8 cellular contexts compared by ENCODE assay signal in the genomic region with DNA sequence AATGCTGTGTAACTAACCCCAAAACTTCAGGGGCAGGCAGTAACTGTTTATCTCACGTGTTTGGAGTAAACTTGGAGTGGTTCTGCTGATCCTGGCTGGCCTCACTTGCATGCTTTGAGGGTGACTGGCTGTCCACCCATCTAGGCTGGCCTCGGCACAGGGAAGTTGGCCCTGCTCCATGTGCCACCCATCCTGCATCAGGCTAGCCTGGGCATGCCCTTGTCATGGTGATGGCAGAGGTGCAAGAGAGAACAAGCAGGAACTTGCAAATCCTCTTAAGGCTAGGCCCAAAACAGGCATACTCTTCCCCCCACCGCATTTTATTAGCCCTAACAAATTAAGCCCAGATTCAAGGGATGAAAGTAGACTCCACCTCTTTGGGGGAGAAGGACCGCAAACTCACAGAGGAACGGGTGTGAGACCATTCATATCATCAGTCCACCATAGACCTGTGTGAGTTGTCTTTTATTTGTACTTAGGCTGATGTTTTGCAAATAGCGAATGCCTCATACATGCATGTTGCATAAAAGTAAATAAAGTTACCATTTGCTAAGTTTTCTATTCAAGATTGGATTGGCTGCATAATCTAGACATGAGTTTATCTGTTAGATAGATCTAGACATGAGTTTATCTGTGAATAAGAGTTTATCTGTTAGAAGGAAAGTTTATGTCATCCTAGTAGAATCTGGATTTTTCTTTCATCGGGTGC.
DNase-seq lines count a peak whose midpoint lies in the region; ATAC-seq and TF ChIP-seq lines count a peak whose summit lies in the region.

No MANE protein-coding gene starts in this region.

- H3K9ac ChIP-seq in BLaER1, result peak overlapping the region; percentile 76
- no peak overlapping the region for H3K9ac ChIP-seq in HUES6 (ENCODE audit: low read length)

- no peak for DNase-seq in activated T-helper 2 cell treated with anti-CD3 and anti-CD28 coated beads, Interferon-gamma antibody, Interleukin-2, Interleukin-4, amounts not matched to agents 10 μg/mL and 5 μg/mL and 100 μg/mL, durations not matched to agents 14 hours and 24 hours and 36 hours (ENCODE audit: low spot score)
- DNase-seq in left lung (peak; percentile 70 to 82), pons (ENCODE audit: low spot score) (no peak)
- no peak for DNase-seq in activated CD4-positive, alpha-beta T cell treated with anti-CD3 and anti-CD28 coated beads, Interleukin-2, amount 50 U/mL, for 1 hour

- H3K4me1 ChIP-seq in BLaER1 (peaks cover 100% of the 10 kb centered on the region), HUES6 (ENCODE audit: control insufficient read depth, insufficient read depth, low read length) (peaks cover 56% of the 10 kb centered on the region), left lung (peaks cover 4 to 5% of the 10 kb centered on the region in 2 donors)

- H3K36me3 Mint-ChIP-seq in activated T-helper 2 cell treated with anti-CD3 and anti-CD28 coated beads, Interferon-gamma antibody, Interleukin-2, Interleukin-4, amounts not matched to agents 10 μg/mL and 5 μg/mL and 100 μg/mL, durations not matched to agents 14 hours and 24 hours and 36 hours (ENCODE audit: low read depth), result peaks cover 12% of the 10 kb centered on the region

- H3K36me3 ChIP-seq in BLaER1 (peaks cover 23% of the 10 kb centered on the region; the same call in 1 of the 2 replicates), HUES6 (ENCODE audit: control insufficient read depth, insufficient read depth, low read length) (no peaks in the 10 kb centered on the region), left lung (no peaks in the 10 kb centered on the region)

- H3K4me3 ChIP-seq in BLaER1 (0 out of 2 replicates have a peak overlapping the region, but pooled peaks have one; percentile 6), HUES6 (ENCODE audit: low read depth, low read length) (no peak overlapping the region), left lung (no peak overlapping the region)

- H3K9me3 Mint-ChIP-seq in activated T-helper 2 cell treated with anti-CD3 and anti-CD28 coated beads, Interferon-gamma antibody, Interleukin-2, Interleukin-4, amounts not matched to agents 10 μg/mL and 5 μg/mL and 100 μg/mL, durations not matched to agents 14 hours and 24 hours and 36 hours, result no peaks in the 10 kb centered on the region

- ATAC-seq in left lung, result peak; percentile 65
- ATAC-seq in HG03196 (IDR thresholded peaks at IDR 0.05; ENCODE audit: unreplicated experiment), result no peak
- no peak for ATAC-seq in HG02571 (IDR thresholded peaks at IDR 0.05; ENCODE audit: unreplicated experiment)

- H3K4me3 Mint-ChIP-seq in activated T-helper 2 cell treated with anti-CD3 and anti-CD28 coated beads, Interferon-gamma antibody, Interleukin-2, Interleukin-4, amounts not matched to agents 10 μg/mL and 5 μg/mL and 100 μg/mL, durations not matched to agents 14 hours and 24 hours and 36 hours (ENCODE audit: low read depth), result no peak overlapping the region

- H3K27me3 ChIP-seq in BLaER1 (no peaks in the 10 kb centered on the region), HUES6 (ENCODE audit: control insufficient read depth, insufficient read depth, low read length) (no peaks in the 10 kb centered on the region), left lung (no peaks in the 10 kb centered on the region)

- H3K4me1 Mint-ChIP-seq in activated T-helper 2 cell treated with anti-CD3 and anti-CD28 coated beads, Interferon-gamma antibody, Interleukin-2, Interleukin-4, amounts not matched to agents 10 μg/mL and 5 μg/mL and 100 μg/mL, durations not matched to agents 14 hours and 24 hours and 36 hours (ENCODE audit: low read depth), result peaks cover 18% of the 10 kb centered on the region

- H3K27ac ChIP-seq in BLaER1 (peak overlapping the region; percentile 93), HUES6 (ENCODE audit: low read depth, low read length) (0 out of 2 replicates have a peak overlapping the region, but pooled peaks have one; percentile 1), left lung (no peak overlapping the region)

- peak overlapping the region; percentile 77 for H3K27ac Mint-ChIP-seq in activated T-helper 2 cell treated with anti-CD3 and anti-CD28 coated beads, Interferon-gamma antibody, Interleukin-2, Interleukin-4, amounts not matched to agents 10 μg/mL and 5 μg/mL and 100 μg/mL, durations not matched to agents 14 hours and 24 hours and 36 hours

- no peak for TF ChIP-seq CTCF in left lung (IDR thresholded peaks at IDR 0.05)

- intact Hi-C loops in activated T-helper 2 cell treated with anti-CD3 and anti-CD28 coated beads, Interferon-gamma antibody, Interleukin-2, Interleukin-4, amounts not matched to agents 10 μg/mL and 5 μg/mL and 100 μg/mL, durations not matched to agents 14 hours and 24 hours and 36 hours (cut with micrococcal nuclease), result no loop called here
- intact Hi-C loops in left lung (cut with DNase I), result no loop called here

- H3K4me2 ChIP-seq in BLaER1, result peak overlapping the region; percentile 81

- H3K27me3 Mint-ChIP-seq in activated T-helper 2 cell treated with anti-CD3 and anti-CD28 coated beads, Interferon-gamma antibody, Interleukin-2, Interleukin-4, amounts not matched to agents 10 μg/mL and 5 μg/mL and 100 μg/mL, durations not matched to agents 14 hours and 24 hours and 36 hours (ENCODE audit: low read depth), result no peaks in the 10 kb centered on the region

- H3K9me3 ChIP-seq in BLaER1 (no peaks in the 10 kb centered on the region), HUES6 (ENCODE audit: control insufficient read depth, insufficient read depth, low read depth, low read length) (no peaks in the 10 kb centered on the region), left lung (no peaks in the 10 kb centered on the region)

- no peaks in the 10 kb centered on the region for H4K20me1 ChIP-seq in BLaER1

Comparison
In these comparisons a context has a peak if more than half of its experiments do, and no peak if none do; other contexts are left out.
1. H3K27ac ChIP-seq: peak in BLaER1 (single experiment) and HUES6 (single experiment); none in left lung (0 of 2).
2. DNase-seq: peak in left lung (2 of 2); none in activated T-helper 2 cell treated with anti-CD3 and anti-CD28 coated beads, Interferon-gamma antibody, Interleukin-2, Interleukin-4, amounts not matched to agents 10 μg/mL and 5 μg/mL and 100 μg/mL, durations not matched to agents 14 hours and 24 hours and 36 hours (single experiment), pons (single experiment) and activated CD4-positive, alpha-beta T cell treated with anti-CD3 and anti-CD28 coated beads, Interleukin-2, amount 50 U/mL, for 1 hour (single experiment).